14 cellular contexts compared by ENCODE assay signal in the genomic region with DNA sequence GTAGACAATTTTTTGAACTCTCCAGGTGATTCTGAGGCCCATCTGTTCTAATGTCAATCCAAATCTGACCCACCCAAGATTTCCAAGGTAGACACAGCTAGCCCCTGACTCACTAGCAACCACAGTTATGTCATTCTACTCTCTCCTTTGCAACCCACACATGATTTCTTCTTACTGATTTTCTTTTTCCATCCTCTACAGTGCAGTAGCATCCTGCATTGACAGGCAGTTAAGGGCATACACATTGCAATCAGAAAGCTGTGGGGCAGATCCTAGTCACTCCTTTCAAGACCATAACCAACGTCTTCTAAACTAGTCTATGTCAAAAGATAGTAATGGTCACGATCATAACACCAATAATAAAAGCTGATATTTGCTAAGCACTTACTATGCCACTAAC. TPM values are rescaled to one million over a fixed set of nuclear protein-coding genes. Genes with fewer than 3 reads are reported as not detected.
A peak's percentile ranks its signal among the peaks of the same experiment; 100 is the strongest.
DNase-seq lines count a peak whose midpoint lies in the region; ATAC-seq and TF ChIP-seq lines count a peak whose summit lies in the region.
"Had no signal": no experiment of that assay in that cellular context is flagged by ENCODE, and none has a peak within 500 bp of the region (broad histone marks: within the 10 kb centered on the region; RNA-seq: fewer than 3 reads in every experiment).

No MANE protein-coding gene starts in this region.

- H3F3A ChIP-seq in GM23248 (ENCODE audit: insufficient read depth) = peaks cover 28% of the 10 kb centered on the region

- no peak for DNase-seq in activated naive CD4-positive, alpha-beta T cell treated with anti-CD3 and anti-CD28 coated beads, Interleukin-2, amount 10 ng/mL, durations not matched to agents 7 days and 5 days
- DNase-seq in GM23248 = peak; percentile 38
- no peak for DNase-seq in central memory CD8-positive, alpha-beta T cell (ENCODE audit: low spot score in 2 of 2)
- no peak for DNase-seq in epidermal melanocyte (ENCODE audit: insufficient read length, low spot score)
- DNase-seq in erythroblast (lab: John Stamatoyannopoulos, UW) = no peak
- DNase-seq: left lung, NCI-H1694 treated with DMSO at 0.1 percent for 48 hours, occipital lobe, stomach, SW 1271 had no signal

- peak; percentile 21 for ATAC-seq in central memory CD8-positive, alpha-beta T cell (replicated peaks; ENCODE audit: extremely low read depth, poor library complexity, severe bottlenecking)
- ATAC-seq: left lung had no signal

- H3K27me3 Mint-ChIP-seq in activated naive CD4-positive, alpha-beta T cell treated with anti-CD3 and anti-CD28 coated beads, Interleukin-2, amount 50 U/mL, for 24 hours = no peaks in the 10 kb centered on the region
- no peaks in the 10 kb centered on the region for H3K27me3 Mint-ChIP-seq in activated naive CD4-positive, alpha-beta T cell treated with anti-CD3 and anti-CD28 coated beads, Interleukin-2, amount 10 ng/mL, durations not matched to agents 7 days and 5 days
- no peaks in the 10 kb centered on the region for H3K27me3 Mint-ChIP-seq in central memory CD8-positive, alpha-beta T cell
- H3K27me3 Mint-ChIP-seq in stimulated activated naive CD8-positive, alpha-beta T cell treated with anti-CD3 and anti-CD28 coated beads, Interleukin-15, Interleukin-2, amounts not matched to agents 100 ng/mL and 50 ng/mL, for 24 hours = no peaks in the 10 kb centered on the region

- no peaks in the 10 kb centered on the region for H3K9me2 ChIP-seq in GM23248 (ENCODE audit: insufficient read depth)

- no peaks in the 10 kb centered on the region for H3K36me3 ChIP-seq in GM23248 (ENCODE audit: low read depth)
- H3K36me3 ChIP-seq: cardiac muscle cell, HAP-1, left lung, stomach had no signal

- in situ Hi-C loops in GM23248 (cut with MboI) = no loop called here

- peak overlapping the region; percentile 80; the same call in 1 of the 2 replicates for H3K27ac ChIP-seq in GM23248
- H3K27ac ChIP-seq: cardiac muscle cell, left lung, stomach had no signal

- TF ChIP-seq POLR2A in erythroblast (IDR thresholded peaks at IDR 0.05; ENCODE audit: low read length) = no peak

- no peaks in the 10 kb centered on the region for H3K27me3 ChIP-seq in GM23248 (replicated peaks; ENCODE audit: insufficient read depth)
- H3K27me3 ChIP-seq: cardiac muscle cell, left lung, stomach had no signal

- no peak overlapping the region for H3K4me2 ChIP-seq in GM23248 (ENCODE audit: unreplicated experiment)

- no peaks in the 10 kb centered on the region for H3K36me3 Mint-ChIP-seq in activated naive CD4-positive, alpha-beta T cell treated with anti-CD3 and anti-CD28 coated beads, Interleukin-2, amount 50 U/mL, for 24 hours
- H3K36me3 Mint-ChIP-seq in activated naive CD4-positive, alpha-beta T cell treated with anti-CD3 and anti-CD28 coated beads, Interleukin-2, amount 10 ng/mL, durations not matched to agents 7 days and 5 days = peaks cover 4% of the 10 kb centered on the region
- H3K36me3 Mint-ChIP-seq in central memory CD8-positive, alpha-beta T cell (ENCODE audit: insufficient read depth) = peaks cover 13% of the 10 kb centered on the region
- peaks cover 3% of the 10 kb centered on the region for H3K36me3 Mint-ChIP-seq in stimulated activated naive CD8-positive, alpha-beta T cell treated with anti-CD3 and anti-CD28 coated beads, Interleukin-15, Interleukin-2, amounts not matched to agents 100 ng/mL and 50 ng/mL, for 24 hours (ENCODE audit: low read depth)

- H4K20me1 ChIP-seq in GM23248 (ENCODE audit: insufficient read depth) = no peaks in the 10 kb centered on the region

- no peak overlapping the region for H2AFZ ChIP-seq in GM23248

- peak overlapping the region; percentile 64 for H3K4me3 Mint-ChIP-seq in activated naive CD4-positive, alpha-beta T cell treated with anti-CD3 and anti-CD28 coated beads, Interleukin-2, amount 50 U/mL, for 24 hours
- H3K4me3 Mint-ChIP-seq in activated naive CD4-positive, alpha-beta T cell treated with anti-CD3 and anti-CD28 coated beads, Interleukin-2, amount 10 ng/mL, durations not matched to agents 7 days and 5 days = no peak overlapping the region
- no peak overlapping the region for H3K4me3 Mint-ChIP-seq in central memory CD8-positive, alpha-beta T cell
- peak overlapping the region; percentile 60 for H3K4me3 Mint-ChIP-seq in stimulated activated naive CD8-positive, alpha-beta T cell treated with anti-CD3 and anti-CD28 coated beads, Interleukin-15, Interleukin-2, amounts not matched to agents 100 ng/mL and 50 ng/mL, for 24 hours

- peaks cover 98% of the 10 kb centered on the region for H3K4me1 Mint-ChIP-seq in activated naive CD4-positive, alpha-beta T cell treated with anti-CD3 and anti-CD28 coated beads, Interleukin-2, amount 50 U/mL, for 24 hours
- peaks cover 42% of the 10 kb centered on the region for H3K4me1 Mint-ChIP-seq in activated naive CD4-positive, alpha-beta T cell treated with anti-CD3 and anti-CD28 coated beads, Interleukin-2, amount 10 ng/mL, durations not matched to agents 7 days and 5 days
- H3K4me1 Mint-ChIP-seq in central memory CD8-positive, alpha-beta T cell = peaks cover 94% of the 10 kb centered on the region
- H3K4me1 Mint-ChIP-seq in stimulated activated naive CD8-positive, alpha-beta T cell treated with anti-CD3 and anti-CD28 coated beads, Interleukin-15, Interleukin-2, amounts not matched to agents 100 ng/mL and 50 ng/mL, for 24 hours (ENCODE audit: low read depth) = peaks cover 98% of the 10 kb centered on the region

- no peak overlapping the region for H3K9ac ChIP-seq in GM23248

- H3K4me3 ChIP-seq in GM23248 = no peak overlapping the region
- H3K4me3 ChIP-seq: cardiac muscle cell, HAP-1, left lung, stomach had no signal

- peaks cover 98% of the 10 kb centered on the region for H3K79me2 ChIP-seq in GM23248 (ENCODE audit: insufficient read depth)

- H3K9me3 ChIP-seq in GM23248 (ENCODE audit: low read depth) = no peaks in the 10 kb centered on the region
- H3K9me3 ChIP-seq: HAP-1, left lung, stomach had no signal

- CTCF ChIA-PET in activated naive CD4-positive, alpha-beta T cell treated with anti-CD3 and anti-CD28 coated beads, Interleukin-2, amount 10 ng/mL, durations not matched to agents 7 days and 5 days (lab: Charles Lee) = no interaction called here

- H3K4me1 ChIP-seq in GM23248 (ENCODE audit: insufficient read depth) = peaks cover 49% of the 10 kb centered on the region
- H3K4me1 ChIP-seq: HAP-1 had no signal

- H3K27ac Mint-ChIP-seq in activated naive CD4-positive, alpha-beta T cell treated with anti-CD3 and anti-CD28 coated beads, Interleukin-2, amount 50 U/mL, for 24 hours = peak overlapping the region; percentile 21
- H3K27ac Mint-ChIP-seq in activated naive CD4-positive, alpha-beta T cell treated with anti-CD3 and anti-CD28 coated beads, Interleukin-2, amount 10 ng/mL, durations not matched to agents 7 days and 5 days = no peak overlapping the region
- no peak overlapping the region for H3K27ac Mint-ChIP-seq in central memory CD8-positive, alpha-beta T cell (ENCODE audit: low read depth)
- peak overlapping the region; percentile 85 for H3K27ac Mint-ChIP-seq in stimulated activated naive CD8-positive, alpha-beta T cell treated with anti-CD3 and anti-CD28 coated beads, Interleukin-15, Interleukin-2, amounts not matched to agents 100 ng/mL and 50 ng/mL, for 24 hours

- WGBS in GM23248 (ENCODE audit: low coverage in 1 of 2, low lambda C conversion rate in 2 of 2, missing lambda C conversion rate in 2 of 2), 2 experiments = 74 to 78% methylated on average over 2 of the region's 2 CpGs

- H3K9me3 Mint-ChIP-seq in activated naive CD4-positive, alpha-beta T cell treated with anti-CD3 and anti-CD28 coated beads, Interleukin-2, amount 50 U/mL, for 24 hours = no peaks in the 10 kb centered on the region
- no peaks in the 10 kb centered on the region for H3K9me3 Mint-ChIP-seq in activated naive CD4-positive, alpha-beta T cell treated with anti-CD3 and anti-CD28 coated beads, Interleukin-2, amount 10 ng/mL, durations not matched to agents 7 days and 5 days
- no peaks in the 10 kb centered on the region for H3K9me3 Mint-ChIP-seq in central memory CD8-positive, alpha-beta T cell
- no peaks in the 10 kb centered on the region for H3K9me3 Mint-ChIP-seq in stimulated activated naive CD8-positive, alpha-beta T cell treated with anti-CD3 and anti-CD28 coated beads, Interleukin-15, Interleukin-2, amounts not matched to agents 100 ng/mL and 50 ng/mL, for 24 hours

RNA-seq across cellular contexts. Expression of a gene that starts 54.2 kb away (rescaled TPM):
- total RNA-seq in GM23248 (2014; rRNA removed; shearing (Covaris generic)) = 115 and 124 TPM in 2 replicates
- polyA plus RNA-seq in GM23248 (2016; fragmentation: Nextera tagmentation; extraction: Ambion mirVana) = 90.6 and 90.8 TPM in 2 replicates

Comparison
In these comparisons a context has a peak if more than half of its experiments do, and no peak if none do; other contexts are left out.
1. H3K27ac Mint-ChIP-seq: peak in activated naive CD4-positive, alpha-beta T cell treated with anti-CD3 and anti-CD28 coated beads, Interleukin-2, amount 50 U/mL, for 24 hours (single experiment) and stimulated activated naive CD8-positive, alpha-beta T cell treated with anti-CD3 and anti-CD28 coated beads, Interleukin-15, Interleukin-2, amounts not matched to agents 100 ng/mL and 50 ng/mL, for 24 hours (single experiment); none in activated naive CD4-positive, alpha-beta T cell treated with anti-CD3 and anti-CD28 coated beads, Interleukin-2, amount 10 ng/mL, durations not matched to agents 7 days and 5 days (single experiment) and central memory CD8-positive, alpha-beta T cell (single experiment).
2. H3K4me3 Mint-ChIP-seq: peak in activated naive CD4-positive, alpha-beta T cell treated with anti-CD3 and anti-CD28 coated beads, Interleukin-2, amount 50 U/mL, for 24 hours (single experiment) and stimulated activated naive CD8-positive, alpha-beta T cell treated with anti-CD3 and anti-CD28 coated beads, Interleukin-15, Interleukin-2, amounts not matched to agents 100 ng/mL and 50 ng/mL, for 24 hours (single experiment); none in activated naive CD4-positive, alpha-beta T cell treated with anti-CD3 and anti-CD28 coated beads, Interleukin-2, amount 10 ng/mL, durations not matched to agents 7 days and 5 days (single experiment) and central memory CD8-positive, alpha-beta T cell (single experiment).